In genomic region chr14:75804570-75805275, GRCh38 we compare ENCODE assay signal across 14 cellular contexts.
"Had no signal": no experiment of that assay in that cellular context is flagged by ENCODE, and none has a peak within 500 bp of the region (broad histone marks: within the 10 kb centered on the region; RNA-seq: fewer than 3 reads in every experiment).

No MANE protein-coding gene starts in this region.

- H3K27ac ChIP-seq: colonic mucosa, pancreas had no signal

- ATAC-seq: activated naive CD4-positive, alpha-beta T cell treated with anti-CD3 and anti-CD28 coated beads, Interleukin-2, amount 50 U/mL, for 72 hours; activated T-cell treated with anti-CD3 and anti-CD28 coated beads, Interleukin-2, amount 50 U/mL, for 4 hours; pancreas; stimulated activated effector memory CD8-positive, alpha-beta T cell treated with anti-CD3 and anti-CD28 coated beads, Interleukin-12 subunit alpha, Interleukin-12 subunit beta, amount 100 ng/mL, for 72 hours had no signal

- H3K4me3 Mint-ChIP-seq: activated T-cell treated with anti-CD3 and anti-CD28 coated beads, Interleukin-2, amount 50 U/mL, for 4 hours; immature natural killer cell; stimulated activated effector memory CD8-positive, alpha-beta T cell treated with anti-CD3 and anti-CD28 coated beads, Interleukin-12 subunit alpha, Interleukin-12 subunit beta, amount 100 ng/mL, for 72 hours had no signal

- H3K9me3 Mint-ChIP-seq: stimulated activated effector memory CD8-positive, alpha-beta T cell treated with anti-CD3 and anti-CD28 coated beads, Interleukin-12 subunit alpha, Interleukin-12 subunit beta, amount 100 ng/mL, for 72 hours had no signal

- H3K4me1 Mint-ChIP-seq: immature natural killer cell; stimulated activated effector memory CD8-positive, alpha-beta T cell treated with anti-CD3 and anti-CD28 coated beads, Interleukin-12 subunit alpha, Interleukin-12 subunit beta, amount 100 ng/mL, for 72 hours had no signal

- H3K4me1 ChIP-seq: colonic mucosa, pancreas had no signal

- H3K9me3 ChIP-seq: colonic mucosa, pancreas had no signal

- H3K27ac Mint-ChIP-seq: immature natural killer cell; stimulated activated effector memory CD8-positive, alpha-beta T cell treated with anti-CD3 and anti-CD28 coated beads, Interleukin-12 subunit alpha, Interleukin-12 subunit beta, amount 100 ng/mL, for 72 hours had no signal

- H3K4me3 ChIP-seq: colonic mucosa, pancreas had no signal

- H3K27me3 ChIP-seq: colonic mucosa, pancreas had no signal

- DNase-seq: activated CD4-positive, alpha-beta T cell treated with anti-CD3 and anti-CD28 coated beads, Interleukin-2, amount 50 U/mL, for 4 hours; activated CD4-positive, CD25-positive, alpha-beta regulatory T cell; activated effector memory CD4-positive, alpha-beta T cell treated with anti-CD3 and anti-CD28 coated beads, Interleukin-2, amount 50 U/mL, for 16 hours; activated T-cell treated with anti-CD3 and anti-CD28 coated beads, Interleukin-2, amount 50 U/mL, for 4 hours; colonic mucosa; effector CD8-positive, alpha-beta T cell; immature natural killer cell; mammary epithelial cell; SIG-M5; T-helper 2 cell; trophoblast cell had no signal

- H3K36me3 ChIP-seq: colonic mucosa had no signal
